1 cellular context compared by ENCODE assay signal in genomic region chr5:149420509-149421371, GRCh38.
TF ChIP-seq lines count a peak whose summit lies in the region.

No MANE protein-coding gene starts in this region.

TF ChIP-seq in GM12878, 131 proteins besides CTCF, POLR2A, EP300 and RAD21:
- no peak for TF ChIP-seq SMAD5 (IDR thresholded peaks at IDR 0.05; ENCODE audit: low read depth)
- no peak for TF ChIP-seq ZBED1 (IDR thresholded peaks at IDR 0.05; ENCODE audit: borderline replicate concordance)
- TF ChIP-seq, protein P1, sequence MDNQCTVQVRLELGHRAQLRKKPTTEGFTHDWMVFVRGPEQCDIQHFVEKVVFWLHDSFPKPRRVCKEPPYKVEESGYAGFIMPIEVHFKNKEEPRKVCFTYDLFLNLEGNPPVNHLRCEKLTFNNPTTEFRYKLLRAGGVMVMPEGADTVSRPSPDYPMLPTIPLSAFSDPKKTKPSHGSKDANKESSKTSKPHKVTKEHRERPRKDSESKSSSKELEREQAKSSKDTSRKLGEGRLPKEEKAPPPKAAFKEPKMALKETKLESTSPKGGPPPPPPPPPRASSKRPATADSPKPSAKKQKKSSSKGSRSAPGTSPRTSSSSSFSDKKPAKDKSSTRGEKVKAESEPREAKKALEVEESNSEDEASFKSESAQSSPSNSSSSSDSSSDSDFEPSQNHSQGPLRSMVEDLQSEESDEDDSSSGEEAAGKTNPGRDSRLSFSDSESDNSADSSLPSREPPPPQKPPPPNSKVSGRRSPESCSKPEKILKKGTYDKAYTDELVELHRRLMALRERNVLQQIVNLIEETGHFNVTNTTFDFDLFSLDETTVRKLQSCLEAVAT (IDR thresholded peaks at IDR 0.05), result 0 out of 2 replicates have a peak, but pooled peaks have one; percentile 61
